Comparison of ENCODE assay signal across 28 cellular contexts in the genomic region with DNA sequence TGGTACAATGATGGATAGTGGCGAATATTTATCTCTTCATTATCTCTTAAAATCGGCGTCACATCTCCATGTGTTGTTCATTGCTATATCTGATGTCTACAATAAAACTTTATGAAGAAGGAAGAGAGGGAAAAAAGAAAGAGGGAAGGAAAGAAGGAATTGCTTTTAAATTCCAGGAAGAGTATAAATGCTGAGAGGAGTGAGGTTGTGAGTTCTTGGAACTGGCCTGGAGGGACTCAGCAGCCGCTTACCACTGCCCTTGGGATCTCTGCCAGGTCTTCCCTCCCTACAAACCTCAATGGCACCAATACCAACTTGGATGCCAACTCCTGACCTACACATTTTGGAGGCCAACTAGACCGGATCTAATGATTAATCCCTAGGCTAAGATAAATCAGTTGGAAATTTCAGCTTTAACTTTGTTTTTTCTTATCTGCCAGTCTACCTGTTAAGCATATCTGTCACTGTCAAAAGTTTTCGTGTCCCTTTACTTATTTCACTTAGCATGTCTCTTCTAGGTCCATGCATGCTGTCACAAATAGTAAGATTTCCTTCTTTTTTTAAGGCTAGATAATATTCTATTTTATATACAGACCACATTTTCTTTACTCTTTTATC. TPM values are rescaled to one million over a fixed set of nuclear protein-coding genes. Genes with fewer than 3 reads are reported as not detected.
DNase-seq lines count a peak whose midpoint lies in the region; TF ChIP-seq lines count a peak whose summit lies in the region.
"Had no signal": no experiment of that assay in that cellular context is flagged by ENCODE, and none has a peak within 500 bp of the region (broad histone marks: within the 10 kb centered on the region; RNA-seq: fewer than 3 reads in every experiment).

No MANE protein-coding gene starts in this region.

- no peak overlapping the region for H3K4me2 ChIP-seq in osteoblast (ENCODE audit: insufficient read depth, low read length)

- H3K4me3 ChIP-seq in osteoblast (ENCODE audit: insufficient read depth, low read length), result peak overlapping the region; percentile 10
- H3K4me3 ChIP-seq: adrenal gland, SJSA1, thoracic aorta, uterus had no signal

- H3K4me1 ChIP-seq in osteoblast (ENCODE audit: insufficient read depth, low read length), result peaks cover 14% of the 10 kb centered on the region
- H3K4me1 ChIP-seq: adrenal gland, uterus had no signal

- H4K20me1 ChIP-seq in osteoblast (ENCODE audit: insufficient read depth, low read length), result no peaks in the 10 kb centered on the region

- H3K27me3 Mint-ChIP-seq in glutamatergic neuron (ENCODE audit: unreplicated experiment), result no peaks in the 10 kb centered on the region
- H3K27me3 Mint-ChIP-seq: activated CD8-positive, alpha-beta memory T cell treated with anti-CD3 and anti-CD28 coated beads, Interleukin-2, amount 10 ng/mL, durations not matched to agents 7 days and 5 days; T-helper 17 cell had no signal

- peaks cover 6% of the 10 kb centered on the region for H3K4me1 Mint-ChIP-seq in glutamatergic neuron (ENCODE audit: low read depth, unreplicated experiment)
- H3K4me1 Mint-ChIP-seq: activated CD8-positive, alpha-beta memory T cell treated with anti-CD3 and anti-CD28 coated beads, Interleukin-2, amount 10 ng/mL, durations not matched to agents 7 days and 5 days; stimulated activated naive B cell treated with anti-CD40 and anti-IgM and Interleukin-4, amounts not matched to agents 10 μg/mL and 1 μg/mL and 100 μg/mL, for 72 hours; T-helper 17 cell had no signal

- DNase-seq in EL, result peak; percentile 50
- peak; percentile 76 for DNase-seq in OCI-M1 (lab: John Stamatoyannopoulos, UW)
- DNase-seq in astrocyte of the hippocampus (ENCODE audit: low read depth, low spot score), result peak; percentile 72
- peak; percentile 26 for DNase-seq in osteoblast (ENCODE audit: insufficient read length, low spot score, missing footprints)
- DNase-seq in stimulated activated CD4-positive, alpha-beta T cell treated with anti-CD3 and anti-CD28 coated beads, Interleukin-2, amount 100 ng/mL, for 24 hours, result no peak
- no peak for DNase-seq in NCI-H1694 (lab: John Stamatoyannopoulos, UW)
- no peak for DNase-seq in hepatic stellate cell (ENCODE audit: low spot score)
- DNase-seq in glutamatergic neuron, result no peak
- DNase-seq: activated CD4-positive, alpha-beta T cell treated with anti-CD3 and anti-CD28 coated beads, Interleukin-2, amount 50 U/mL, for 1 hour; activated CD8-positive, alpha-beta memory T cell treated with anti-CD3 and anti-CD28 coated beads, Interleukin-2, amount 10 ng/mL, durations not matched to agents 7 days and 5 days; activated naive CD4-positive, alpha-beta T cell treated with Interleukin-2 at 50 U/mL for 16 hours; activated T-cell treated with anti-CD3 and anti-CD28 coated beads, Interleukin-2, amount 50 U/mL, for 72 hours; adrenal gland; dermis blood vessel endothelial cell; head of caudate nucleus; left colon; NCI-H1417; NCI-H2107; NCI-H510A treated with DMSO at 0.1 percent for 48 hours; stimulated activated CD4-positive, alpha-beta T cell treated with anti-CD3 and anti-CD28 coated beads, Interleukin-4, amount 100 ng/mL, for 1 hour; stimulated activated naive B cell treated with anti-CD40 and anti-IgM and Interleukin-4, amounts not matched to agents 10 μg/mL and 1 μg/mL and 100 μg/mL, for 72 hours; T-helper 17 cell; uterus; WERI-Rb-1 had no signal

- no peaks in the 10 kb centered on the region for H3K79me2 ChIP-seq in osteoblast (ENCODE audit: insufficient read depth, low read length)

- no peaks in the 10 kb centered on the region for H3K36me3 Mint-ChIP-seq in glutamatergic neuron (ENCODE audit: unreplicated experiment)
- H3K36me3 Mint-ChIP-seq: activated CD8-positive, alpha-beta memory T cell treated with anti-CD3 and anti-CD28 coated beads, Interleukin-2, amount 10 ng/mL, durations not matched to agents 7 days and 5 days; stimulated activated naive B cell treated with anti-CD40 and anti-IgM and Interleukin-4, amounts not matched to agents 10 μg/mL and 1 μg/mL and 100 μg/mL, for 72 hours had no signal

- no peak overlapping the region for H3K27ac ChIP-seq in osteoblast (ENCODE audit: low read depth, low read length)
- H3K27ac ChIP-seq: adrenal gland, C4-2B, HL-60, SJSA1, thoracic aorta, uterus, WERI-Rb-1 had no signal

- peak overlapping the region; percentile 29 for H2AFZ ChIP-seq in osteoblast (ENCODE audit: low read length)

- H3K27ac Mint-ChIP-seq in glutamatergic neuron (ENCODE audit: unreplicated experiment), result no peak overlapping the region
- H3K27ac Mint-ChIP-seq: activated CD8-positive, alpha-beta memory T cell treated with anti-CD3 and anti-CD28 coated beads, Interleukin-2, amount 10 ng/mL, durations not matched to agents 7 days and 5 days; activated T-cell treated with anti-CD3 and anti-CD28 coated beads, Interleukin-2, amount 50 U/mL, for 72 hours; stimulated activated naive B cell treated with anti-CD40 and anti-IgM and Interleukin-4, amounts not matched to agents 10 μg/mL and 1 μg/mL and 100 μg/mL, for 72 hours; T-helper 17 cell had no signal

- TF ChIP-seq CTCF in osteoblast (IDR thresholded peaks at IDR 0.05; ENCODE audit: extremely low read depth, low read depth, low read length) (no peak), glutamatergic neuron (IDR thresholded peaks at IDR 0.05; ENCODE audit: partially characterized antibody, unreplicated experiment) (no peak)

- no peaks in the 10 kb centered on the region for H3K9me3 ChIP-seq in osteoblast (ENCODE audit: low read depth, low read length)
- H3K9me3 ChIP-seq: adrenal gland, SJSA1, thoracic aorta, uterus had no signal

- no peak overlapping the region for H3K4me3 Mint-ChIP-seq in glutamatergic neuron (ENCODE audit: unreplicated experiment)
- H3K4me3 Mint-ChIP-seq: activated CD8-positive, alpha-beta memory T cell treated with anti-CD3 and anti-CD28 coated beads, Interleukin-2, amount 10 ng/mL, durations not matched to agents 7 days and 5 days; activated T-cell treated with anti-CD3 and anti-CD28 coated beads, Interleukin-2, amount 50 U/mL, for 72 hours; stimulated activated naive B cell treated with anti-CD40 and anti-IgM and Interleukin-4, amounts not matched to agents 10 μg/mL and 1 μg/mL and 100 μg/mL, for 72 hours; T-helper 17 cell had no signal

- H3K9me3 Mint-ChIP-seq in glutamatergic neuron (ENCODE audit: unreplicated experiment), result no peaks in the 10 kb centered on the region
- H3K9me3 Mint-ChIP-seq: activated T-cell treated with anti-CD3 and anti-CD28 coated beads, Interleukin-2, amount 50 U/mL, for 72 hours; stimulated activated naive B cell treated with anti-CD40 and anti-IgM and Interleukin-4, amounts not matched to agents 10 μg/mL and 1 μg/mL and 100 μg/mL, for 72 hours had no signal

- no peaks in the 10 kb centered on the region for H3K27me3 ChIP-seq in osteoblast (ENCODE audit: insufficient read depth, low read length)
- H3K27me3 ChIP-seq: adrenal gland, SJSA1 had no signal

- H3K36me3 ChIP-seq in osteoblast (ENCODE audit: insufficient read depth, low read length), result no peaks in the 10 kb centered on the region
- H3K36me3 ChIP-seq: adrenal gland, SJSA1, thoracic aorta, uterus, WERI-Rb-1 had no signal

RNA-seq across cellular contexts. Expression of gene SCN9A, which starts 9.8 kb away (rescaled TPM):
- total RNA-seq in osteoblast (1.8 and 2.1 TPM in 2 replicates), glutamatergic neuron (ENCODE audit: unreplicated experiment) (11.2 TPM)
- total RNA-seq: activated CD8-positive, alpha-beta memory T cell treated with anti-CD3 and anti-CD28 coated beads, Interleukin-2, amount 10 ng/mL, durations not matched to agents 7 days and 5 days had no signal

Comparison
In these comparisons a context has a peak if more than half of its experiments do, and no peak if none do; other contexts are left out.
1. DNase-seq: peak in EL (single experiment), OCI-M1 (single experiment), astrocyte of the hippocampus (single experiment) and osteoblast (single experiment); none in stimulated activated CD4-positive, alpha-beta T cell treated with anti-CD3 and anti-CD28 coated beads, Interleukin-2, amount 100 ng/mL, for 24 hours (0 of 2), NCI-H1694 (single experiment), hepatic stellate cell (single experiment) and glutamatergic neuron (single experiment).